In genomic region chr6:53101006-53101405, GRCh38 we compare ENCODE assay signal across 18 cellular contexts. TPM values are rescaled to one million over a fixed set of nuclear protein-coding genes. Genes with fewer than 3 reads are reported as not detected.
DNase-seq lines count a peak whose midpoint lies in the region; ATAC-seq lines count a peak whose summit lies in the region.
"Had no signal": no experiment of that assay in that cellular context is flagged by ENCODE, and none has a peak within 500 bp of the region (broad histone marks: within the 10 kb centered on the region; RNA-seq: fewer than 3 reads in every experiment).

No MANE protein-coding gene starts in this region.

- H3K4me3 Mint-ChIP-seq in activated CD4-positive, alpha-beta memory T cell treated with anti-CD3 and anti-CD28 coated beads for 36 hours = no peak overlapping the region
- no peak overlapping the region for H3K4me3 Mint-ChIP-seq in activated CD4-positive, alpha-beta memory T cell treated with anti-CD3 and anti-CD28 coated beads, Interleukin-2, amount 10 ng/mL, durations not matched to agents 7 days and 5 days
- H3K4me3 Mint-ChIP-seq in activated naive CD8-positive, alpha-beta T cell treated with anti-CD3 and anti-CD28 coated beads for 36 hours = no peak overlapping the region
- no peak overlapping the region for H3K4me3 Mint-ChIP-seq in activated naive CD8-positive, alpha-beta T cell treated with anti-CD3 and anti-CD28 coated beads, Interleukin-2, amount 50 U/mL, for 24 hours
- no peak overlapping the region for H3K4me3 Mint-ChIP-seq in naive thymus-derived CD4-positive, alpha-beta T cell
- H3K4me3 Mint-ChIP-seq: B cell; CD8-positive, alpha-beta T cell; GM23338 had no signal

- ATAC-seq in activated naive CD8-positive, alpha-beta T cell treated with anti-CD3 and anti-CD28 coated beads, Interleukin-2, amount 50 U/mL, for 24 hours = no peak
- ATAC-seq in naive thymus-derived CD4-positive, alpha-beta T cell = no peak
- ATAC-seq in HG03469 (IDR thresholded peaks at IDR 0.05; ENCODE audit: unreplicated experiment) = no peak
- ATAC-seq: CD8-positive, alpha-beta T cell; GM23338; HCT116; HepG2 had no signal

- no peaks in the 10 kb centered on the region for H3K27me3 Mint-ChIP-seq in activated CD4-positive, alpha-beta memory T cell treated with anti-CD3 and anti-CD28 coated beads for 36 hours
- no peaks in the 10 kb centered on the region for H3K27me3 Mint-ChIP-seq in activated CD4-positive, alpha-beta memory T cell treated with anti-CD3 and anti-CD28 coated beads, Interleukin-2, amount 10 ng/mL, durations not matched to agents 7 days and 5 days
- H3K27me3 Mint-ChIP-seq in activated naive CD8-positive, alpha-beta T cell treated with anti-CD3 and anti-CD28 coated beads for 36 hours = no peaks in the 10 kb centered on the region
- no peaks in the 10 kb centered on the region for H3K27me3 Mint-ChIP-seq in activated naive CD8-positive, alpha-beta T cell treated with anti-CD3 and anti-CD28 coated beads, Interleukin-2, amount 50 U/mL, for 24 hours
- no peaks in the 10 kb centered on the region for H3K27me3 Mint-ChIP-seq in naive thymus-derived CD4-positive, alpha-beta T cell
- H3K27me3 Mint-ChIP-seq: B cell had no signal

- peaks cover 51% of the 10 kb centered on the region for H3K36me3 ChIP-seq in SK-N-MC (ENCODE audit: insufficient read depth, low read length)
- H3K36me3 ChIP-seq in naive thymus-derived CD4-positive, alpha-beta T cell (ENCODE audit: control insufficient read depth in 2 of 3, insufficient read depth in 3 of 3, low read length in 3 of 3) = peaks cover 6 to 46% (median 8%) of the 10 kb centered on the region in 3 experiments

- no peaks in the 10 kb centered on the region for H3K4me1 Mint-ChIP-seq in activated CD4-positive, alpha-beta memory T cell treated with anti-CD3 and anti-CD28 coated beads for 36 hours (ENCODE audit: low read depth)
- no peaks in the 10 kb centered on the region for H3K4me1 Mint-ChIP-seq in activated CD4-positive, alpha-beta memory T cell treated with anti-CD3 and anti-CD28 coated beads, Interleukin-2, amount 10 ng/mL, durations not matched to agents 7 days and 5 days
- H3K4me1 Mint-ChIP-seq in activated naive CD8-positive, alpha-beta T cell treated with anti-CD3 and anti-CD28 coated beads for 36 hours = no peaks in the 10 kb centered on the region
- no peaks in the 10 kb centered on the region for H3K4me1 Mint-ChIP-seq in activated naive CD8-positive, alpha-beta T cell treated with anti-CD3 and anti-CD28 coated beads, Interleukin-2, amount 50 U/mL, for 24 hours
- no peaks in the 10 kb centered on the region for H3K4me1 Mint-ChIP-seq in naive thymus-derived CD4-positive, alpha-beta T cell
- H3K4me1 Mint-ChIP-seq: B cell, GM23338 had no signal

- POLR2A ChIA-PET in activated CD4-positive, alpha-beta memory T cell treated with anti-CD3 and anti-CD28 coated beads for 36 hours (lab: Charles Lee) = no interaction called here
- POLR2A ChIA-PET in activated CD4-positive, alpha-beta memory T cell treated with anti-CD3 and anti-CD28 coated beads, Interleukin-2, amount 10 ng/mL, durations not matched to agents 7 days and 5 days (lab: Charles Lee) = no interaction called here
- POLR2A ChIA-PET in naive thymus-derived CD4-positive, alpha-beta T cell (lab: Charles Lee) = no interaction called here

- H3K9me3 ChIP-seq in SK-N-MC (ENCODE audit: low read depth, low read length) = no peaks in the 10 kb centered on the region
- no peaks in the 10 kb centered on the region for H3K9me3 ChIP-seq in naive thymus-derived CD4-positive, alpha-beta T cell (ENCODE audit: control insufficient read depth in 2 of 3, low read length in 3 of 3)
- H3K9me3 ChIP-seq: BLaER1 treated with 17β-estradiol and CSF1 and Interleukin-3, amounts not matched to agents 10 nM and 100 nM had no signal

- CTCF ChIA-PET in activated CD4-positive, alpha-beta memory T cell treated with anti-CD3 and anti-CD28 coated beads for 36 hours (lab: Charles Lee) = no interaction called here
- CTCF ChIA-PET in activated CD4-positive, alpha-beta memory T cell treated with anti-CD3 and anti-CD28 coated beads, Interleukin-2, amount 10 ng/mL, durations not matched to agents 7 days and 5 days (lab: Charles Lee) = no interaction called here
- CTCF ChIA-PET in naive thymus-derived CD4-positive, alpha-beta T cell (lab: Charles Lee) = no interaction called here

- H3K27me3 ChIP-seq in naive thymus-derived CD4-positive, alpha-beta T cell (ENCODE audit: control insufficient read depth in 2 of 2, insufficient read depth in 2 of 2, low read length in 2 of 2) = no peaks in the 10 kb centered on the region
- H3K27me3 ChIP-seq: BLaER1 treated with 17β-estradiol and CSF1 and Interleukin-3, amounts not matched to agents 10 nM and 100 nM had no signal

- intact Hi-C loops in activated CD4-positive, alpha-beta memory T cell treated with anti-CD3 and anti-CD28 coated beads for 36 hours (cut with micrococcal nuclease) = no loop called here
- intact Hi-C loops in naive thymus-derived CD4-positive, alpha-beta T cell (cut with micrococcal nuclease) = no loop called here

- no peaks in the 10 kb centered on the region for H3K4me1 ChIP-seq in naive thymus-derived CD4-positive, alpha-beta T cell (ENCODE audit: control insufficient read depth in 2 of 2, insufficient read depth in 2 of 2, low read length in 2 of 2)
- H3K4me1 ChIP-seq: BLaER1 treated with 17β-estradiol and CSF1 and Interleukin-3, amounts not matched to agents 10 nM and 100 nM had no signal

- no peaks in the 10 kb centered on the region for H3K9me3 Mint-ChIP-seq in activated CD4-positive, alpha-beta memory T cell treated with anti-CD3 and anti-CD28 coated beads for 36 hours
- H3K9me3 Mint-ChIP-seq in activated CD4-positive, alpha-beta memory T cell treated with anti-CD3 and anti-CD28 coated beads, Interleukin-2, amount 10 ng/mL, durations not matched to agents 7 days and 5 days = no peaks in the 10 kb centered on the region
- H3K9me3 Mint-ChIP-seq in activated naive CD8-positive, alpha-beta T cell treated with anti-CD3 and anti-CD28 coated beads for 36 hours = no peaks in the 10 kb centered on the region
- H3K9me3 Mint-ChIP-seq in activated naive CD8-positive, alpha-beta T cell treated with anti-CD3 and anti-CD28 coated beads, Interleukin-2, amount 50 U/mL, for 24 hours = no peaks in the 10 kb centered on the region
- no peaks in the 10 kb centered on the region for H3K9me3 Mint-ChIP-seq in naive thymus-derived CD4-positive, alpha-beta T cell
- H3K9me3 Mint-ChIP-seq: CD8-positive, alpha-beta T cell; GM23338 had no signal

- peak overlapping the region; percentile 40 for H3K9ac ChIP-seq in SK-N-MC (ENCODE audit: insufficient read length)
- H3K9ac ChIP-seq: BLaER1 treated with 17β-estradiol and CSF1 and Interleukin-3, amounts not matched to agents 10 nM and 100 nM had no signal

- peak overlapping the region; percentile 44; the same call in 1 of the 2 replicates for H3K4me3 ChIP-seq in SK-N-MC
- H3K4me3 ChIP-seq in naive thymus-derived CD4-positive, alpha-beta T cell (ENCODE audit: low read length) = no peak overlapping the region
- H3K4me3 ChIP-seq: BLaER1 treated with 17β-estradiol and CSF1 and Interleukin-3, amounts not matched to agents 10 nM and 100 nM; GM23338 had no signal

- H3K27ac ChIP-seq in SK-N-MC = peak overlapping the region; percentile 98
- H3K27ac ChIP-seq in naive thymus-derived CD4-positive, alpha-beta T cell (ENCODE audit: low read depth, low read length) = no peak overlapping the region
- H3K27ac ChIP-seq: BLaER1 treated with 17β-estradiol and CSF1 and Interleukin-3, amounts not matched to agents 10 nM and 100 nM had no signal

- no peak overlapping the region for H3K27ac Mint-ChIP-seq in activated CD4-positive, alpha-beta memory T cell treated with anti-CD3 and anti-CD28 coated beads for 36 hours
- H3K27ac Mint-ChIP-seq in activated CD4-positive, alpha-beta memory T cell treated with anti-CD3 and anti-CD28 coated beads, Interleukin-2, amount 10 ng/mL, durations not matched to agents 7 days and 5 days = no peak overlapping the region
- H3K27ac Mint-ChIP-seq in activated naive CD8-positive, alpha-beta T cell treated with anti-CD3 and anti-CD28 coated beads for 36 hours = peak overlapping the region; percentile 47
- H3K27ac Mint-ChIP-seq in activated naive CD8-positive, alpha-beta T cell treated with anti-CD3 and anti-CD28 coated beads, Interleukin-2, amount 50 U/mL, for 24 hours = no peak overlapping the region
- peak overlapping the region in 3 of 9 donors; percentile 32 to 62 (median 53) for H3K27ac Mint-ChIP-seq in naive thymus-derived CD4-positive, alpha-beta T cell
- H3K27ac Mint-ChIP-seq: B cell; CD8-positive, alpha-beta T cell; GM23338 had no signal

- H3K36me3 Mint-ChIP-seq in activated CD4-positive, alpha-beta memory T cell treated with anti-CD3 and anti-CD28 coated beads for 36 hours = peaks cover 28% of the 10 kb centered on the region
- peaks cover 34% of the 10 kb centered on the region for H3K36me3 Mint-ChIP-seq in activated CD4-positive, alpha-beta memory T cell treated with anti-CD3 and anti-CD28 coated beads, Interleukin-2, amount 10 ng/mL, durations not matched to agents 7 days and 5 days (ENCODE audit: low read depth)
- peaks cover 7% of the 10 kb centered on the region for H3K36me3 Mint-ChIP-seq in activated naive CD8-positive, alpha-beta T cell treated with anti-CD3 and anti-CD28 coated beads for 36 hours
- H3K36me3 Mint-ChIP-seq in activated naive CD8-positive, alpha-beta T cell treated with anti-CD3 and anti-CD28 coated beads, Interleukin-2, amount 50 U/mL, for 24 hours (ENCODE audit: low read depth) = peaks cover 17% of the 10 kb centered on the region
- peaks cover 0 to 38% (median 17%) of the 10 kb centered on the region in 5 donors for H3K36me3 Mint-ChIP-seq in naive thymus-derived CD4-positive, alpha-beta T cell

- peak; percentile 10 for DNase-seq in activated CD4-positive, alpha-beta memory T cell treated with anti-CD3 and anti-CD28 coated beads for 36 hours
- no peak for DNase-seq in activated CD4-positive, alpha-beta memory T cell treated with anti-CD3 and anti-CD28 coated beads, Interleukin-2, amount 10 ng/mL, durations not matched to agents 7 days and 5 days
- DNase-seq in activated naive CD8-positive, alpha-beta T cell treated with anti-CD3 and anti-CD28 coated beads for 36 hours = no peak
- no peak for DNase-seq in activated naive CD8-positive, alpha-beta T cell treated with anti-CD3 and anti-CD28 coated beads, Interleukin-2, amount 50 U/mL, for 24 hours
- DNase-seq in SK-N-MC (ENCODE audit: low read depth, low spot score) = no peak
- no peak for DNase-seq in naive thymus-derived CD4-positive, alpha-beta T cell
- DNase-seq: 8988T; Calu3; CD8-positive, alpha-beta T cell; DMS79 treated with DMSO at 0.1 percent for 48 hours; GF-D8 had no signal

RNA-seq across cellular contexts. Expression of gene FBXO9, which starts 35.8 kb away (rescaled TPM):
- 10 to 100 TPM; 54.1 to 55.6 TPM for total RNA-seq in activated CD4-positive, alpha-beta memory T cell treated with anti-CD3 and anti-CD28 coated beads for 36 hours
- total RNA-seq in activated CD4-positive, alpha-beta memory T cell treated with anti-CD3 and anti-CD28 coated beads, Interleukin-2, amount 10 ng/mL, durations not matched to agents 7 days and 5 days = 10 to 100 TPM; 72.2 to 74.1 TPM
- 10 to 100 TPM; 55.4 to 56.2 TPM for total RNA-seq in activated naive CD8-positive, alpha-beta T cell treated with anti-CD3 and anti-CD28 coated beads for 36 hours
- 100 to 1,000 TPM in 2 of 5 experiments, 10 to 100 TPM in 3; 62.9 to 133 (median 75.6) TPM for total RNA-seq in naive thymus-derived CD4-positive, alpha-beta T cell
- 10 to 100 TPM; 52.3 to 60.6 TPM for polyA plus RNA-seq in naive thymus-derived CD4-positive, alpha-beta T cell

RNA-seq across cellular contexts. Expression of gene CILK1, which starts 39.4 kb away (rescaled TPM):
- 1 to 10 TPM; 7.2 to 7.3 TPM for total RNA-seq in activated CD4-positive, alpha-beta memory T cell treated with anti-CD3 and anti-CD28 coated beads for 36 hours
- 10 to 100 TPM in 1 of 2 experiments, 1 to 10 TPM in 1; 9.9 to 10.5 TPM for total RNA-seq in activated CD4-positive, alpha-beta memory T cell treated with anti-CD3 and anti-CD28 coated beads, Interleukin-2, amount 10 ng/mL, durations not matched to agents 7 days and 5 days
- total RNA-seq in activated naive CD8-positive, alpha-beta T cell treated with anti-CD3 and anti-CD28 coated beads for 36 hours = 1 to 10 TPM; 6.2 to 6.4 TPM
- 10 to 100 TPM in 2 of 5 experiments, 1 to 10 TPM in 3; 9.0 to 14.8 (median 9.5) TPM for total RNA-seq in naive thymus-derived CD4-positive, alpha-beta T cell
- 1 to 10 TPM; 3.9 to 4.1 TPM for polyA plus RNA-seq in naive thymus-derived CD4-positive, alpha-beta T cell

RNA-seq across cellular contexts. Expression of gene GCM1, which starts 47.6 kb away (rescaled TPM):
- total RNA-seq in activated CD4-positive, alpha-beta memory T cell treated with anti-CD3 and anti-CD28 coated beads for 36 hours = not detected
- under 1 TPM in 1 of 2 experiments, not detected in 1; 0.10 TPM for total RNA-seq in activated CD4-positive, alpha-beta memory T cell treated with anti-CD3 and anti-CD28 coated beads, Interleukin-2, amount 10 ng/mL, durations not matched to agents 7 days and 5 days
- total RNA-seq in activated naive CD8-positive, alpha-beta T cell treated with anti-CD3 and anti-CD28 coated beads for 36 hours = not detected
- total RNA-seq in naive thymus-derived CD4-positive, alpha-beta T cell = under 1 TPM in 1 of 5 experiments, not detected in 4; 0.07 TPM
- not detected for polyA plus RNA-seq in naive thymus-derived CD4-positive, alpha-beta T cell
- total RNA-seq: GM23338 had no signal
- polyA plus RNA-seq: AG04450, GM23338 had no signal
